1 cellular context compared by ENCODE assay signal in genomic region chr6:27472617-27473400, GRCh38.
TF ChIP-seq lines count a peak whose summit lies in the region.

TSS of gene ZNF184 (minus strand) at chr6:27473105. CDS start at chr6:27472294, 811 bp downstream.

TF ChIP-seq in WTC11, 78 proteins besides CTCF, POLR2A, EP300 and RAD21 (continued from another document):
- TF ChIP-seq ERG (CRISPR knock-in tag; IDR thresholded peaks at IDR 0.05) (no peak), CREB1 (CRISPR knock-in tag; IDR thresholded peaks at IDR 0.05) (no peak), NR3C1 (CRISPR knock-in tag; conservative IDR thresholded peaks at IDR 0.05; ENCODE audit: low read depth) (no peak), KAT7 (CRISPR knock-in tag; IDR thresholded peaks at IDR 0.05; ENCODE audit: borderline replicate concordance) (no peak), USF1 (CRISPR knock-in tag; IDR thresholded peaks at IDR 0.05) (no peak), AR (CRISPR knock-in tag; IDR thresholded peaks at IDR 0.05) (no peak), ZNF232 (CRISPR knock-in tag; IDR thresholded peaks at IDR 0.05) (peak; percentile 76; the same call in 1 of the 2 replicates), ZNF425 (CRISPR knock-in tag; conservative IDR thresholded peaks at IDR 0.05) (no peak), ZNF138 (CRISPR knock-in tag; conservative IDR thresholded peaks at IDR 0.05) (no peak), ETV6 (CRISPR knock-in tag; IDR thresholded peaks at IDR 0.05) (peak; percentile 90), CDX4 (CRISPR knock-in tag; IDR thresholded peaks at IDR 0.05; ENCODE audit: borderline replicate concordance) (no peak), SP1 (CRISPR knock-in tag; conservative IDR thresholded peaks at IDR 0.05) (peak; percentile 98), ZNF423 (CRISPR knock-in tag; IDR thresholded peaks at IDR 0.05) (0 out of 2 replicates have a peak, but pooled peaks have one; percentile 26), EMX1 (CRISPR knock-in tag; IDR thresholded peaks at IDR 0.05) (no peak), FOXP4 (CRISPR knock-in tag; IDR thresholded peaks at IDR 0.05) (0 out of 2 replicates have a peak, but pooled peaks have one; percentile 21), NFYB (CRISPR knock-in tag; conservative IDR thresholded peaks at IDR 0.05; ENCODE audit: low read depth) (no peak), CREM (CRISPR knock-in tag; IDR thresholded peaks at IDR 0.05) (peak; percentile 77), FOXK1 (CRISPR knock-in tag; IDR thresholded peaks at IDR 0.05) (0 out of 2 replicates have a peak, but pooled peaks have one; percentile 54), STAT6 (CRISPR knock-in tag; conservative IDR thresholded peaks at IDR 0.05; ENCODE audit: low read depth) (no peak), GABPB1 (CRISPR knock-in tag; IDR thresholded peaks at IDR 0.05) (peak; percentile 91), CBFB (CRISPR knock-in tag; IDR thresholded peaks at IDR 0.05; ENCODE audit: low read depth) (no peak), JAZF1 (CRISPR knock-in tag; IDR thresholded peaks at IDR 0.05) (no peak), ZNF532 (CRISPR knock-in tag; IDR thresholded peaks at IDR 0.05; ENCODE audit: borderline replicate concordance) (no peak), ZNF281 (CRISPR knock-in tag; IDR thresholded peaks at IDR 0.05) (peak; percentile 76)
